In the genomic region with DNA sequence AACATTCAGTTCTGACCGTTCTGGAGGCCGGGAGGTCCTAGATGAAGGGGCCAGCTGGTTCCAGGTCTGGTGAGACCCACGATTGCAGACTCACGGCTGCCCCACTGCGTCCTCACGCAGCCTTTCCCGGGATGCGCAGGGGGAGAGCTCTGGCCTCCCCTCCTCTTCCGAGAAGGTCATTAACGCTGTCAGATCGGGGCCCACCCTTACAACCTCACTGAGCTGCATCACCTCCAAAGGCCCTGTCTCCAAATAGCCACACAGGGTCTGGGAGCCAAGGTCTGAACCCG, we compare ENCODE assay signal across 7 cellular contexts.
"Had no signal": no experiment of that assay in that cellular context is flagged by ENCODE, and none has a peak within 500 bp of the region (broad histone marks: within the 10 kb centered on the region; RNA-seq: fewer than 3 reads in every experiment).

No MANE protein-coding gene starts in this region.

- H3K9me3 ChIP-seq: ovary, tibial artery had no signal

- H3K27ac ChIP-seq: heart right ventricle, ovary, tibial artery, WERI-Rb-1 had no signal

- H3K36me3 ChIP-seq: heart right ventricle, ovary, tibial artery, WERI-Rb-1 had no signal

- H3K27me3 ChIP-seq: ovary had no signal

- H3K4me3 ChIP-seq: heart right ventricle, lung, ovary, tibial artery had no signal

- FAIRE-seq: endometrium, kidney had no signal
